Comparison of ENCODE assay signal across 9 cellular contexts in the genomic region with DNA sequence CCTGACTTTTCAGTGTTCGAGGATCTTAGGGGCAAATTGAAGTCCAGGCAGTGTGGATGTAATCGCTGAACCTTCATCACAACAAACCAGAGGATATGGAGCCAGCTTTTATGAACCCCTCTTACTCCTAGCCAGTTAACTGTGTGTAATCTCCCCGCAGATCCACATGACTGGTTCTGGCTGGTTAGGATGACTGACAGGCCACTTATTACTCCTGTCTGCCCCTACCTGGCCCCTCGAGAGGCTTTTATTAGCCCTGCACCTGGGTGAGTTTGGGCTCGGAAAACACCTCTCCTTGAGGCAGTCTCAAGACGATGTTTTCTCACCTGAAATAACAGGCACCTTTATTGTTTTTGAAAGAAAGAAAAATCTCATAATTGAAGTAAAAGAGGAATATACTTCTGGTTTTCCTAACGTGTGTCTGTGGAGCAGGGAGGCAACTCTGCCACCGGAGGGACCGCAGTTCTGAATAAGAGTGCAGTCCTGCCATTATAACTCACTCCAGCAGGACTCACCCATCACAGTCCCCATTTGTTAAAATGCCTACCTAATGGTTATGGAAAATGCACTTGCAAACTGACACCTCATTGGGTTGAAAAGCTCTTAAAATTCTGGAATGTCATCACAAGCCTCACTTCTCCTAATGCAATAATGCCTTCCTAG.
DNase-seq lines count a peak whose midpoint lies in the region; ATAC-seq and TF ChIP-seq lines count a peak whose summit lies in the region.
"Had no signal": no experiment of that assay in that cellular context is flagged by ENCODE, and none has a peak within 500 bp of the region (broad histone marks: within the 10 kb centered on the region; RNA-seq: fewer than 3 reads in every experiment).

No MANE protein-coding gene starts in this region.

- BruUV-seq in Caco-2 (replicated peaks; lab: Mats Ljungman, UMichigan) (no TSS peak), HCT116 (replicated peaks; lab: Mats Ljungman, UMichigan) (no TSS peak), PC-9 (replicated peaks; lab: Mats Ljungman, UMichigan) (no TSS peak)

- TF ChIP-seq POLR2A in HCT116 (IDR thresholded peaks at IDR 0.05; ENCODE audit: borderline replicate concordance, extremely low read depth, insufficient read depth, insufficient read length): no peak
- TF ChIP-seq POLR2A in transverse colon (IDR thresholded peaks at IDR 0.05): no peak

- no peak for TF ChIP-seq EP300 in transverse colon (IDR thresholded peaks at IDR 0.05; ENCODE audit: low read depth)

- no peak overlapping the region for H3K27ac Mint-ChIP-seq in Caco-2 (ENCODE audit: unreplicated experiment)
- no peak overlapping the region for H3K27ac Mint-ChIP-seq in glutamatergic neuron (ENCODE audit: unreplicated experiment)

- H3K79me2 ChIP-seq in HCT116 (ENCODE audit: insufficient read depth, low read length) (no peaks in the 10 kb centered on the region), PC-9 (ENCODE audit: low read depth) (no peaks in the 10 kb centered on the region)

- H3K4me1 ChIP-seq in Caco-2 (peaks cover 3% of the 10 kb centered on the region; the same call in 1 of the 2 replicates), HCT116 (ENCODE audit: control insufficient read depth in 1 of 2, insufficient read depth in 2 of 2, low read length in 2 of 2) (no peaks in the 10 kb centered on the region), PC-9 (replicated peaks; ENCODE audit: insufficient read depth) (no peaks in the 10 kb centered on the region), transverse colon (no peaks in the 10 kb centered on the region)
- H3K4me1 ChIP-seq: stomach had no signal

- H3K4me3 ChIP-seq in Caco-2 (ENCODE audit: low read depth, low read length) (no peak overlapping the region), HCT116 (replicated peaks in 1 of 2; ENCODE audit: low read depth in 1 of 2, low read length in 2 of 2) (no peak overlapping the region), PC-9 (no peak overlapping the region), transverse colon (no peak overlapping the region)
- H3K4me3 ChIP-seq: stomach had no signal

- H3K4me2 ChIP-seq in HCT116 (ENCODE audit: low read length) (no peak overlapping the region), PC-9 (no peak overlapping the region)

- in situ Hi-C loops in transverse colon (cut with MboI; ENCODE audit: low pct_ligation_motif_present in 1 of 4, low pct_unique_long_range_greater_than_20kb in 1 of 4, low sequenced_read_pairs in 3 of 4): no loop called here

- peaks cover 28% of the 10 kb centered on the region for H3K27me3 Mint-ChIP-seq in Caco-2 (ENCODE audit: insufficient read depth, unreplicated experiment)
- H3K27me3 Mint-ChIP-seq in glutamatergic neuron (ENCODE audit: unreplicated experiment): peaks cover 7% of the 10 kb centered on the region

- DNase-seq in Caco-2 (no peak), HCT116 (ENCODE audit: low read depth, low spot score) (peak; percentile 15), PC-9 (no peak), glutamatergic neuron (peak; percentile 33), transverse colon (no peak)
- DNase-seq in activated CD4-positive, alpha-beta T cell treated with anti-CD3 and anti-CD28 coated beads, Interleukin-2, amount 50 U/mL, for 1 hour: no peak
- DNase-seq: stomach had no signal

- H4K20me1 ChIP-seq in HCT116 (ENCODE audit: insufficient read depth) (no peaks in the 10 kb centered on the region), PC-9 (ENCODE audit: insufficient read depth) (peaks cover 3% of the 10 kb centered on the region; the same call in 1 of the 2 replicates)

- TF ChIP-seq RAD21 in HCT116 (IDR thresholded peaks at IDR 0.05; ENCODE audit: low read depth): peak; percentile 53

- ATAC-seq in HCT116 (peak; percentile 91), HG02678 (IDR thresholded peaks at IDR 0.05; ENCODE audit: unreplicated experiment) (no peak), HG02840 (IDR thresholded peaks at IDR 0.05; ENCODE audit: low FRiP score, unreplicated experiment) (no peak)

- no peaks in the 10 kb centered on the region for H3K9me3 ChIP-seq in Caco-2
- no peaks in the 10 kb centered on the region for H3K9me3 ChIP-seq in HCT116 (ENCODE audit: control insufficient read depth in 1 of 2, insufficient read depth in 1 of 2, low read depth in 1 of 2, low read length in 2 of 2)
- no peaks in the 10 kb centered on the region for H3K9me3 ChIP-seq in PC-9 (ENCODE audit: insufficient read depth, low read depth)
- H3K9me3 ChIP-seq in transverse colon: no peaks in the 10 kb centered on the region
- H3K9me3 ChIP-seq: stomach had no signal

- no peak overlapping the region for H2AFZ ChIP-seq in HCT116 (ENCODE audit: low read depth, low read length, poor library complexity, severe bottlenecking)
- no peak overlapping the region for H2AFZ ChIP-seq in PC-9

- H3K36me3 Mint-ChIP-seq in Caco-2 (ENCODE audit: insufficient read depth, unreplicated experiment) (no peaks in the 10 kb centered on the region), glutamatergic neuron (ENCODE audit: unreplicated experiment) (no peaks in the 10 kb centered on the region)

- no peaks in the 10 kb centered on the region for H3K4me1 Mint-ChIP-seq in Caco-2 (ENCODE audit: low read depth, unreplicated experiment)
- peaks cover 15% of the 10 kb centered on the region for H3K4me1 Mint-ChIP-seq in glutamatergic neuron (ENCODE audit: low read depth, unreplicated experiment)

- H3K9ac ChIP-seq in HCT116 (ENCODE audit: low read length): no peak overlapping the region

- H3K9me2 ChIP-seq in HCT116 (ENCODE audit: insufficient read depth) (no peaks in the 10 kb centered on the region), PC-9 (ENCODE audit: insufficient read depth) (no peaks in the 10 kb centered on the region)

- H3F3A ChIP-seq in PC-9 (ENCODE audit: insufficient read depth, low read depth): no peaks in the 10 kb centered on the region

- POLR2A ChIA-PET in Caco-2 (lab: Charles Lee): no interaction called here
- POLR2A ChIA-PET in HCT116 (lab: Charles Lee): no interaction called here
- POLR2A ChIA-PET in PC-9 (lab: Charles Lee; ENCODE audit: unreplicated experiment): no interaction called here

- TF ChIP-seq CTCF in Caco-2 (IDR thresholded peaks at IDR 0.05; ENCODE audit: insufficient read depth in 1 of 2, low read depth in 1 of 2, low read length in 1 of 2, severe bottlenecking in 1 of 2, unreplicated experiment in 1 of 2) (peak; percentile 15 to 38), HCT116 (IDR thresholded peaks at IDR 0.05 in 2 of 3, conservative IDR thresholded peaks at IDR 0.05 in 1 of 3; ENCODE audit: borderline replicate concordance in 1 of 3, insufficient read depth in 1 of 3, low read depth in 2 of 3, low read length in 2 of 3) (peak in 2 of 3 experiments; percentile 55 to 63; a peak in 4 of 6 replicates), PC-9 (conservative IDR thresholded peaks at IDR 0.05) (0 out of 2 replicates have a peak, but pooled peaks have one; percentile 22), glutamatergic neuron (IDR thresholded peaks at IDR 0.05; ENCODE audit: partially characterized antibody, unreplicated experiment) (peak; percentile 30), transverse colon (IDR thresholded peaks at IDR 0.05) (no peak)

- 36 to 40% methylated on average over 4 to 9 of the region's 9 CpGs for whole genome bisulfite sequencing in transverse colon (ENCODE audit: low coverage in 1 of 2), 2 donors

- H3K27me3 ChIP-seq in Caco-2 (replicated peaks; ENCODE audit: control insufficient read depth, insufficient read depth, low read length) (no peaks in the 10 kb centered on the region; the same call in 1 of the 2 replicates), HCT116 (ENCODE audit: insufficient read depth, low read length) (peaks cover 56% of the 10 kb centered on the region; the same call in 1 of the 2 replicates), PC-9 (ENCODE audit: insufficient read depth, low read depth) (peaks cover 81% of the 10 kb centered on the region), transverse colon (no peaks in the 10 kb centered on the region)

- intact Hi-C loops in Caco-2 (cut with micrococcal nuclease; ENCODE audit: unreplicated experiment): loop anchor here (5.0 kb wide), 1 partner anchor 450 kb away; no protein-coding TSS in a partner anchor
- intact Hi-C loops in HCT116 (cut with micrococcal nuclease): loop anchor here (5.0 kb wide), 1 partner anchor 280 kb away; no protein-coding TSS in a partner anchor
- intact Hi-C loops in PC-9 (cut with micrococcal nuclease; ENCODE audit: unreplicated experiment): no loop called here
- intact Hi-C loops in transverse colon (cut with DNase I; ENCODE audit: low total_unique reads): no loop called here

- CTCF ChIA-PET in Caco-2 (lab: Charles Lee): no interaction called here
- CTCF ChIA-PET in HCT116 (lab: Charles Lee): interaction anchor here (1.5 kb wide), 1 partner anchor 10 kb away, joined by 6 read pairs; no protein-coding TSS in a partner anchor
- CTCF ChIA-PET in PC-9 (lab: Charles Lee): no interaction called here

- H3K4me3 Mint-ChIP-seq in Caco-2 (ENCODE audit: unreplicated experiment) (no peak overlapping the region), glutamatergic neuron (ENCODE audit: unreplicated experiment) (no peak overlapping the region)

- RAD21 ChIA-PET in HCT116 (lab: Charles Lee; ENCODE audit: low non-redundant PET in 1 of 2, low total read pairs in 2 of 2, uncharacterized antibody in 2 of 2, unreplicated experiment in 2 of 2): no interaction called here

- no peaks in the 10 kb centered on the region for H3K9me3 Mint-ChIP-seq in Caco-2 (ENCODE audit: unreplicated experiment)
- no peaks in the 10 kb centered on the region for H3K9me3 Mint-ChIP-seq in glutamatergic neuron (ENCODE audit: unreplicated experiment)

- H3K27ac ChIP-seq in HCT116 (ENCODE audit: low read depth, low read length): no peak overlapping the region
- H3K27ac ChIP-seq in PC-9: no peak overlapping the region
- no peak overlapping the region for H3K27ac ChIP-seq in transverse colon
- H3K27ac ChIP-seq: stomach had no signal

- H3K36me3 ChIP-seq in Caco-2 (ENCODE audit: control insufficient read depth, insufficient read depth, low read length): no peaks in the 10 kb centered on the region
- H3K36me3 ChIP-seq in HCT116 (ENCODE audit: control insufficient read depth in 1 of 2, insufficient read depth in 2 of 2, low read length in 2 of 2): no peaks in the 10 kb centered on the region
- H3K36me3 ChIP-seq in PC-9 (ENCODE audit: low read depth): no peaks in the 10 kb centered on the region
- no peaks in the 10 kb centered on the region for H3K36me3 ChIP-seq in transverse colon
- H3K36me3 ChIP-seq: stomach had no signal

TF ChIP-seq in HCT116, 20 proteins besides CTCF, POLR2A, EP300 and RAD21 (continues in another document):
- TF ChIP-seq SRF (IDR thresholded peaks at IDR 0.05; ENCODE audit: low read depth) (no peak), POLR2AphosphoS5 (IDR thresholded peaks at IDR 0.05; ENCODE audit: low read depth, low read length) (no peak), JUND (IDR thresholded peaks at IDR 0.05) (no peak), EGR1 (IDR thresholded peaks at IDR 0.05; ENCODE audit: low read depth) (no peak), CEBPB (IDR thresholded peaks at IDR 0.05; ENCODE audit: low read depth) (no peak), SP1 (IDR thresholded peaks at IDR 0.05; ENCODE audit: low read depth) (no peak), EZH2 (IDR thresholded peaks at IDR 0.05) (no peak), ZFX (IDR thresholded peaks at IDR 0.05) (no peak)
- TF ChIP-seq, protein P1, sequence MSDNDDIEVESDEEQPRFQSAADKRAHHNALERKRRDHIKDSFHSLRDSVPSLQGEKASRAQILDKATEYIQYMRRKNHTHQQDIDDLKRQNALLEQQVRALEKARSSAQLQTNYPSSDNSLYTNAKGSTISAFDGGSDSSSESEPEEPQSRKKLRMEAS (IDR thresholded peaks at IDR 0.05): no peak

Comparison
In these comparisons a context has a peak if more than half of its experiments do, and no peak if none do; other contexts are left out.
1. DNase-seq: peak in HCT116 (single experiment) and glutamatergic neuron (single experiment); none in Caco-2 (0 of 2), PC-9 (0 of 2), transverse colon (single experiment) and activated CD4-positive, alpha-beta T cell treated with anti-CD3 and anti-CD28 coated beads, Interleukin-2, amount 50 U/mL, for 1 hour (single experiment).
2. CTCF ChIP-seq: peak in Caco-2 (2 of 2), HCT116 (2 of 3), PC-9 (single experiment) and glutamatergic neuron (single experiment); none in transverse colon (0 of 5).
3. intact Hi-C loops: an anchor here in Caco-2 (5.0 kb wide) and HCT116 (5.0 kb wide); none called in PC-9 and transverse colon.